Comparison of ENCODE assay signal across 15 cellular contexts in the genomic region with DNA sequence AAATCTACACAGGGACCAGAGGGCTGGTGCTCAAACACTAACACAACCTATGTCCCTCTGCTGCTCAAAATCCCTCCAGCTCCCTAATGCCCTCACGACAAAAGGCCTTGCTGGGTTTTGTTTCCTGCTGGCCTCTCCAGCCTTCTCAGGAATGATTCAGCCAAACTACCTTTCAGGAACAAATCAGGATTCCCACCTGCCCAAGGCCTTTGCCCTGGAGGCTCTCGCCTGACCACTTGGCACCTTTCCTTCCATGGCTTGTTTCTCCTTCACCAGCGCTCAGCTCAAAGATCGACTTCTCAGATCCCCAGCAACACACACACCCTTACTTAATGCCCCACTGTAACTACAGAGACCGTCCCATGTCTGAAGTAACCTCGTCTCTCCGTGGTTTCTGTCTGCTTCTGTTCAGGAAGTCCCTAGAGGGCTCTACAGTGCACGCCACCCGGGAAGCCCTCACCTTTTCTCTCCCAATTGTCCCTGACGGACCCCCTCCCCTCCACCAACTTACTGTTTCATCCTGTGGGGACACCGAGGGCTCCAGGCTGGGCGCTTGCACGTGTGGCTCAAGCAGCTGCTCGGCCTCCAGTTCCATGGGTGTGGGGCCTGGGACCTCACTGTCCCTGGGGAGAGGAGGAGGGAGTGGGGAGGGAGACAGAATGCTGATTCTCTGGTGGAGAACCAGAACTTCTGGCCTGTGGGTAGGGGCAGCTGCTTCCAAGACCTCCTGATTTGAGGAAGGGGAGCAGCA. TPM values are rescaled to one million over a fixed set of nuclear protein-coding genes. Genes with fewer than 3 reads are reported as not detected.
DNase-seq lines count a peak whose midpoint lies in the region; ATAC-seq and TF ChIP-seq lines count a peak whose summit lies in the region.
"Had no signal": no experiment of that assay in that cellular context is flagged by ENCODE, and none has a peak within 500 bp of the region (broad histone marks: within the 10 kb centered on the region; RNA-seq: fewer than 3 reads in every experiment).

No MANE protein-coding gene starts in this region.

- no peak overlapping the region for H3K9ac ChIP-seq in neural progenitor cell

- peak overlapping the region in 4 of 7 donors; percentile 2 to 39 (median 23) for H3K4me3 Mint-ChIP-seq in CD8-positive, alpha-beta memory T cell
- H3K4me3 Mint-ChIP-seq in neural progenitor cell: peak overlapping the region; percentile 13
- H3K4me3 Mint-ChIP-seq: activated naive CD8-positive, alpha-beta T cell treated with anti-CD3 and anti-CD28 coated beads, Interleukin-2, amount 10 ng/mL, durations not matched to agents 7 days and 5 days had no signal

- no peaks in the 10 kb centered on the region for H3K36me3 ChIP-seq in CD8-positive, alpha-beta memory T cell (ENCODE audit: insufficient read depth, low read length)
- H3K36me3 ChIP-seq in neural progenitor cell (no peaks in the 10 kb centered on the region), breast epithelium (peaks cover 3% of the 10 kb centered on the region)

- peaks cover 2 to 19% (median 7%) of the 10 kb centered on the region in 3 donors for H3K36me3 Mint-ChIP-seq in CD8-positive, alpha-beta memory T cell
- peaks cover 12% of the 10 kb centered on the region for H3K36me3 Mint-ChIP-seq in neural progenitor cell
- H3K36me3 Mint-ChIP-seq: activated naive CD8-positive, alpha-beta T cell treated with anti-CD3 and anti-CD28 coated beads, Interleukin-2, amount 10 ng/mL, durations not matched to agents 7 days and 5 days had no signal

- TF ChIP-seq CTCF in neural progenitor cell (IDR thresholded peaks at IDR 0.05) (no peak), breast epithelium (IDR thresholded peaks at IDR 0.05) (no peak)

- peak overlapping the region in 1 of 8 donors; percentile 2 for H3K27ac Mint-ChIP-seq in CD8-positive, alpha-beta memory T cell
- peak overlapping the region; percentile 12 for H3K27ac Mint-ChIP-seq in neural progenitor cell
- H3K27ac Mint-ChIP-seq: activated naive CD8-positive, alpha-beta T cell treated with anti-CD3 and anti-CD28 coated beads, Interleukin-2, amount 10 ng/mL, durations not matched to agents 7 days and 5 days had no signal

- H3K9me3 ChIP-seq in CD8-positive, alpha-beta memory T cell (ENCODE audit: low read length): no peaks in the 10 kb centered on the region
- no peaks in the 10 kb centered on the region for H3K9me3 ChIP-seq in neural progenitor cell (ENCODE audit: low read depth)
- H3K9me3 ChIP-seq in breast epithelium: no peaks in the 10 kb centered on the region
- H3K9me3 ChIP-seq: mucosa of descending colon had no signal

- DNase-seq in CD8-positive, alpha-beta memory T cell: no peak
- DNase-seq in Kasumi-1 (lab: John Stamatoyannopoulos, UW) (peak; percentile 15 to 32), cerebellar cortex (ENCODE audit: low spot score) (peak; percentile 28), neural progenitor cell (ENCODE audit: low spot score) (no peak), GM03348 (ENCODE audit: low spot score) (no peak), breast epithelium (ENCODE audit: low spot score in 2 of 2) (no peak)
- DNase-seq in stimulated activated CD4-positive, alpha-beta T cell treated with anti-CD3 and anti-CD28 coated beads, Interleukin-4, amount 100 ng/mL, for 24 hours: no peak
- DNase-seq: activated CD4-positive, CD25-positive, alpha-beta regulatory T cell; activated CD8-positive, alpha-beta memory T cell treated with anti-CD3 and anti-CD28 coated beads, Interleukin-2, amount 50 U/mL, for 4 hours; Karpas-422; NCI-H2081 treated with DMSO at 0.1 percent for 48 hours had no signal

- H3K4me1 ChIP-seq in CD8-positive, alpha-beta memory T cell (ENCODE audit: insufficient read depth, low read length): no peaks in the 10 kb centered on the region
- peaks cover 5% of the 10 kb centered on the region for H3K4me1 ChIP-seq in neural progenitor cell
- no peaks in the 10 kb centered on the region for H3K4me1 ChIP-seq in breast epithelium

- H3K4me2 ChIP-seq in neural progenitor cell: no peak overlapping the region

- peaks cover 14% of the 10 kb centered on the region for H3K79me2 ChIP-seq in neural progenitor cell (ENCODE audit: low read depth)

- H2AFZ ChIP-seq in neural progenitor cell (replicated peaks): no peak overlapping the region

- H3K9me3 Mint-ChIP-seq in CD8-positive, alpha-beta memory T cell: no peaks in the 10 kb centered on the region
- no peaks in the 10 kb centered on the region for H3K9me3 Mint-ChIP-seq in neural progenitor cell
- H3K9me3 Mint-ChIP-seq: activated naive CD8-positive, alpha-beta T cell treated with anti-CD3 and anti-CD28 coated beads, Interleukin-2, amount 10 ng/mL, durations not matched to agents 7 days and 5 days had no signal

- peaks cover 53% of the 10 kb centered on the region for H3F3A ChIP-seq in neural progenitor cell (ENCODE audit: low read depth)

- no peak for TF ChIP-seq POLR2A in breast epithelium (IDR thresholded peaks at IDR 0.05)

- no peaks in the 10 kb centered on the region for H3K27me3 ChIP-seq in CD8-positive, alpha-beta memory T cell (ENCODE audit: insufficient read depth, low read length, poor library complexity, severe bottlenecking)
- H3K27me3 ChIP-seq in neural progenitor cell: no peaks in the 10 kb centered on the region
- no peaks in the 10 kb centered on the region for H3K27me3 ChIP-seq in breast epithelium

- intact Hi-C loops in breast epithelium (cut with DNase I; ENCODE audit: low total_unique reads): no loop called here

- CTCF ChIA-PET in CD8-positive, alpha-beta memory T cell (lab: Charles Lee): interaction anchor here (1.1 to 2.6 kb wide), 3 partner anchors 20 to 92 kb away, joined by 3 to 23 read pairs (median 4); partner anchors contain the start of gene DMWD

- no peak for ATAC-seq in GM21737 (IDR thresholded peaks at IDR 0.05; ENCODE audit: unreplicated experiment)
- ATAC-seq: mucosa of descending colon had no signal

- POLR2A ChIA-PET in CD8-positive, alpha-beta memory T cell (lab: Charles Lee): interaction anchor here (4.2 kb wide), 1 partner anchor 27 kb away, joined by 36 read pairs; no protein-coding TSS in a partner anchor

- H3K4me3 ChIP-seq in CD8-positive, alpha-beta memory T cell (ENCODE audit: low read length): no peak overlapping the region
- H3K4me3 ChIP-seq in neural progenitor cell (no peak overlapping the region), breast epithelium (no peak overlapping the region)
- H3K4me3 ChIP-seq: mucosa of descending colon had no signal

- H3K27ac ChIP-seq in CD8-positive, alpha-beta memory T cell (ENCODE audit: low read depth, low read length): no peak overlapping the region
- H3K27ac ChIP-seq in neural progenitor cell (peak overlapping the region; percentile 29), breast epithelium (no peak overlapping the region)

- H3K4me1 Mint-ChIP-seq in CD8-positive, alpha-beta memory T cell: peaks cover 7 to 29% (median 12%) of the 10 kb centered on the region in 3 donors
- H3K4me1 Mint-ChIP-seq in neural progenitor cell: peaks cover 10% of the 10 kb centered on the region

- H4K20me1 ChIP-seq in neural progenitor cell (ENCODE audit: low read depth): peaks cover 26% of the 10 kb centered on the region

- H3K27me3 Mint-ChIP-seq in CD8-positive, alpha-beta memory T cell: peaks cover 0 to 2% of the 10 kb centered on the region in 2 donors
- H3K27me3 Mint-ChIP-seq in neural progenitor cell (ENCODE audit: insufficient read depth, low read depth): peaks cover 11% of the 10 kb centered on the region

RNA-seq across cellular contexts. Expression of gene SIX5, which starts 3.3 kb away (rescaled TPM):
- 1 to 10 TPM; 2.5 to 2.6 TPM for total RNA-seq in CD8-positive, alpha-beta memory T cell
- 0.23 TPM for polyA plus RNA-seq in CD8-positive, alpha-beta memory T cell
- total RNA-seq in neural progenitor cell (ENCODE audit: low replicate concordance) (8.1 and 50.8 TPM in 2 replicates), breast epithelium (10 to 100 TPM in 2 of 3 donors, 1 to 10 TPM in 1; 8.6 to 11.8 (median 11.8) TPM)

RNA-seq across cellular contexts. Expression of gene DMPK, which starts 10.0 kb away (rescaled TPM):
- total RNA-seq in CD8-positive, alpha-beta memory T cell: 10 to 100 TPM; 27.1 to 28.2 TPM
- 1.6 TPM for polyA plus RNA-seq in CD8-positive, alpha-beta memory T cell
- 5.5 and 33.2 TPM in 2 replicates for total RNA-seq in neural progenitor cell (ENCODE audit: low replicate concordance)
- 10 to 100 TPM; 16.0 to 25.6 (median 24.5) TPM for total RNA-seq in breast epithelium

RNA-seq across cellular contexts. Expression of gene DMWD, which starts 20.3 kb away (rescaled TPM):
- total RNA-seq in CD8-positive, alpha-beta memory T cell: 10 to 100 TPM; 57.6 to 62.9 TPM
- polyA plus RNA-seq in CD8-positive, alpha-beta memory T cell: 25.6 TPM
- total RNA-seq in neural progenitor cell (ENCODE audit: low replicate concordance) (22.8 and 50.3 TPM in 2 replicates), breast epithelium (10 to 100 TPM; 24.2 to 31.1 (median 29.3) TPM)

RNA-seq across cellular contexts. Expression of gene MEIOSIN, which starts 39.1 kb away (rescaled TPM):
- total RNA-seq in CD8-positive, alpha-beta memory T cell: not detected
- polyA plus RNA-seq in CD8-positive, alpha-beta memory T cell: not detected
- 0.06 TPM in 1 of 2 replicates, not detected in the other for total RNA-seq in neural progenitor cell (ENCODE audit: low replicate concordance)
- not detected for total RNA-seq in breast epithelium
- total RNA-seq: activated naive CD8-positive, alpha-beta T cell treated with anti-CD3 and anti-CD28 coated beads, Interleukin-2, amount 10 ng/mL, durations not matched to agents 7 days and 5 days; dermis microvascular lymphatic vessel endothelial cell; mucosa of descending colon had no signal

RNA-seq across cellular contexts. Expression of gene FBXO46, which starts 41.6 kb away (rescaled TPM):
- total RNA-seq in CD8-positive, alpha-beta memory T cell: 10 to 100 TPM; 25.2 to 30.4 TPM
- polyA plus RNA-seq in CD8-positive, alpha-beta memory T cell: 21.1 TPM
- 7.5 and 21.3 TPM in 2 replicates for total RNA-seq in neural progenitor cell (ENCODE audit: low replicate concordance)
- total RNA-seq in breast epithelium: 10 to 100 TPM in 2 of 3 donors, 1 to 10 TPM in 1; 8.0 to 15.1 (median 13.8) TPM

Comparison
In these comparisons a context has a peak if more than half of its experiments do, and no peak if none do; other contexts are left out.
1. DNase-seq: peak in Kasumi-1 (2 of 2) and cerebellar cortex (single experiment); none in CD8-positive, alpha-beta memory T cell (0 of 5), neural progenitor cell (single experiment), GM03348 (single experiment), stimulated activated CD4-positive, alpha-beta T cell treated with anti-CD3 and anti-CD28 coated beads, Interleukin-4, amount 100 ng/mL, for 24 hours (single experiment) and breast epithelium (0 of 2).